ENCODE assay signal across 31 cellular contexts in genomic region chr2:30860003-30860402, GRCh38. TPM values are rescaled to one million over a fixed set of nuclear protein-coding genes. Genes with fewer than 3 reads are reported as not detected.
"Had no signal": no experiment of that assay in that cellular context is flagged by ENCODE, and none has a peak within 500 bp of the region (broad histone marks: within the 10 kb centered on the region; RNA-seq: fewer than 3 reads in every experiment).

No MANE protein-coding gene starts in this region.

- H3K4me3 Mint-ChIP-seq: activated T-cell treated with anti-CD3 and anti-CD28 coated beads, Interleukin-2, amount 50 U/mL, for 72 hours; dendritic cell treated with granulocyte-macrophage colony-stimulating factor and Interleukin-4, amounts not matched to agents 40 ng/mL and 50 ng/mL, for 4 days; endodermal cell; mesothelial cell of epicardium; naive thymus-derived CD8-positive, alpha-beta T cell; neural crest cell; stimulated activated effector memory CD8-positive, alpha-beta T cell treated with anti-CD3 and anti-CD28 coated beads, Interleukin-12 subunit alpha, Interleukin-12 subunit beta, amount 100 ng/mL, for 72 hours; stimulated activated naive CD8-positive, alpha-beta T cell treated with anti-CD3 and anti-CD28 coated beads, Interleukin-15, Interleukin-2, amounts not matched to agents 100 ng/mL and 50 ng/mL, for 24 hours had no signal

- H3K4me3 ChIP-seq: breast epithelium, heart right ventricle, left lung, right lobe of liver, skin epidermis, upper lobe of left lung, vagina had no signal

- H3K27me3 ChIP-seq: breast epithelium, heart right ventricle, left lung, right lobe of liver, upper lobe of left lung, vagina had no signal

- H3K36me3 Mint-ChIP-seq: activated naive CD4-positive, alpha-beta T cell treated with anti-CD3 and anti-CD28 coated beads, Interleukin-2, amount 50 U/mL, for 72 hours; mesothelial cell of epicardium; naive thymus-derived CD8-positive, alpha-beta T cell; stimulated activated effector memory CD8-positive, alpha-beta T cell treated with anti-CD3 and anti-CD28 coated beads, Interleukin-12 subunit alpha, Interleukin-12 subunit beta, amount 100 ng/mL, for 72 hours had no signal

- H3K9me3 ChIP-seq: breast epithelium, left lung, right lobe of liver, upper lobe of left lung, vagina had no signal

- DNase-seq: activated CD4-positive, alpha-beta T cell treated with anti-CD3 and anti-CD28 coated beads for 4 hours; activated CD4-positive, alpha-beta T cell treated with anti-CD3 and anti-CD28 coated beads, Interleukin-2, amount 50 U/mL, for 4 hours; activated naive CD4-positive, alpha-beta T cell; activated T-cell treated with anti-CD3 and anti-CD28 coated beads for 4 hours; activated T-cell treated with anti-CD3 and anti-CD28 coated beads, Interleukin-2, amount 50 U/mL, for 72 hours; central memory CD4-positive, alpha-beta T cell; endodermal cell; foreskin fibroblast; heart right ventricle; kidney glomerular epithelial cell; left lung; mammary epithelial cell; naive thymus-derived CD8-positive, alpha-beta T cell; right lobe of liver; stimulated activated CD4-positive, alpha-beta T cell treated with anti-CD3 and anti-CD28 coated beads, Interleukin-4, amount 100 ng/mL, for 24 hours; T-helper 1 cell; upper lobe of left lung had no signal

- H3K4me1 ChIP-seq: breast epithelium, right lobe of liver, upper lobe of left lung, vagina had no signal

- H3K27ac Mint-ChIP-seq: activated naive CD4-positive, alpha-beta T cell treated with anti-CD3 and anti-CD28 coated beads, Interleukin-2, amount 50 U/mL, for 72 hours; activated T-cell treated with anti-CD3 and anti-CD28 coated beads, Interleukin-2, amount 50 U/mL, for 72 hours; dendritic cell treated with granulocyte-macrophage colony-stimulating factor and Interleukin-4, amounts not matched to agents 40 ng/mL and 50 ng/mL, for 4 days; endodermal cell; mesothelial cell of epicardium; naive thymus-derived CD8-positive, alpha-beta T cell; stimulated activated effector memory CD8-positive, alpha-beta T cell treated with anti-CD3 and anti-CD28 coated beads, Interleukin-12 subunit alpha, Interleukin-12 subunit beta, amount 100 ng/mL, for 72 hours; stimulated activated naive CD8-positive, alpha-beta T cell treated with anti-CD3 and anti-CD28 coated beads, Interleukin-15, Interleukin-2, amounts not matched to agents 100 ng/mL and 50 ng/mL, for 24 hours had no signal

- H3K27ac ChIP-seq: breast epithelium, heart right ventricle, left lung, right lobe of liver, skin epidermis, upper lobe of left lung, vagina, VCaP had no signal

- H3K36me3 ChIP-seq: breast epithelium, heart right ventricle, left lung, right lobe of liver, upper lobe of left lung, vagina had no signal

- H3K4me1 Mint-ChIP-seq: endodermal cell; mesothelial cell of epicardium; naive thymus-derived CD8-positive, alpha-beta T cell; stimulated activated effector memory CD8-positive, alpha-beta T cell treated with anti-CD3 and anti-CD28 coated beads, Interleukin-12 subunit alpha, Interleukin-12 subunit beta, amount 100 ng/mL, for 72 hours had no signal

- H3K9me3 Mint-ChIP-seq: activated naive CD4-positive, alpha-beta T cell treated with anti-CD3 and anti-CD28 coated beads, Interleukin-2, amount 50 U/mL, for 72 hours; activated T-cell treated with anti-CD3 and anti-CD28 coated beads, Interleukin-2, amount 50 U/mL, for 72 hours; dendritic cell treated with granulocyte-macrophage colony-stimulating factor and Interleukin-4, amounts not matched to agents 40 ng/mL and 50 ng/mL, for 4 days; endodermal cell; naive thymus-derived CD8-positive, alpha-beta T cell; stimulated activated effector memory CD8-positive, alpha-beta T cell treated with anti-CD3 and anti-CD28 coated beads, Interleukin-12 subunit alpha, Interleukin-12 subunit beta, amount 100 ng/mL, for 72 hours; stimulated activated naive CD8-positive, alpha-beta T cell treated with anti-CD3 and anti-CD28 coated beads, Interleukin-15, Interleukin-2, amounts not matched to agents 100 ng/mL and 50 ng/mL, for 24 hours had no signal

- ATAC-seq: activated naive CD4-positive, alpha-beta T cell treated with anti-CD3 and anti-CD28 coated beads, Interleukin-2, amount 50 U/mL, for 72 hours; activated T-cell treated with anti-CD3 and anti-CD28 coated beads, Interleukin-2, amount 50 U/mL, for 72 hours; esophagus mucosa; left lung; naive thymus-derived CD8-positive, alpha-beta T cell; stimulated activated effector memory CD8-positive, alpha-beta T cell treated with anti-CD3 and anti-CD28 coated beads, Interleukin-12 subunit alpha, Interleukin-12 subunit beta, amount 100 ng/mL, for 72 hours had no signal

RNA-seq across cellular contexts. Expression of gene CAPN13, which starts 52.8 kb away (rescaled TPM):
- total RNA-seq: activated naive CD4-positive, alpha-beta T cell treated with anti-CD3 and anti-CD28 coated beads, Interleukin-2, amount 50 U/mL, for 72 hours; activated T-cell treated with anti-CD3 and anti-CD28 coated beads, Interleukin-2, amount 50 U/mL, for 72 hours; mesothelial cell of epicardium; naive thymus-derived CD8-positive, alpha-beta T cell; neural crest cell; osteoblast; posterior vena cava; subcutaneous adipose tissue; vagina had no signal
